In the genomic region with DNA sequence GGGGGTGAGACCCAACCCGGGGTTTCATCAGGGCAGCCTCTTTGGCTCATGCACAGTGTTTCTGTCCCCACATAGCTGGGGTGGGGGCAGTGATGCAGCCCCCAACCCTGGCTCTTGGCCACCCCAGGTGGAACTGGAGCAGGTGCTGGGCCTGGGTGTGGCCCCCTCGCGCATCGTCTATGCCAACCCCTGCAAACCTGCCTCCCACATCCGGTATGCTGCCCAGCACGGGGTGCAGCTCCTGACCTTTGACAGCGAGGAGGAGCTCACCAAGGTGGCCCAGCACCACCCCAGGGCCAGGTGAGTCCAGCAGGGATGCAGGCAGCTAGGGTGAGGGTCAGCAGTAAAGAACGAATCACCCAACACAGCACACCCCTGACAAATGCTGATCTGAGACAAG, we compare ENCODE assay signal across 16 cellular contexts.
DNase-seq lines count a peak whose midpoint lies in the region; ATAC-seq, FAIRE-seq and TF ChIP-seq lines count a peak whose summit lies in the region.
"Had no signal": no experiment of that assay in that cellular context is flagged by ENCODE, and none has a peak within 500 bp of the region (broad histone marks: within the 10 kb centered on the region; RNA-seq: fewer than 3 reads in every experiment).

No MANE protein-coding gene starts in this region.

- ATAC-seq in DND-41 (ENCODE audit: insufficient read depth, low read depth) (no peak), HG02763 (IDR thresholded peaks at IDR 0.05; ENCODE audit: unreplicated experiment) (no peak)
- ATAC-seq: CD8-positive, alpha-beta T cell had no signal

- H3K27me3 ChIP-seq in BLaER1 (no peaks in the 10 kb centered on the region), DND-41 (ENCODE audit: insufficient read depth, low read length, poor library complexity) (no peaks in the 10 kb centered on the region), H1 (replicated peaks in 1 of 4; ENCODE audit: control insufficient read depth in 3 of 4, extremely low read depth in 1 of 4, insufficient read depth in 3 of 4, low read length in 3 of 4) (no peaks in the 10 kb centered on the region), neural progenitor cell (no peaks in the 10 kb centered on the region), WERI-Rb-1 (ENCODE audit: insufficient read depth, low read depth, severe bottlenecking) (no peaks in the 10 kb centered on the region)

- H3K18ac ChIP-seq in H1 (ENCODE audit: extremely low read depth, low read length), result no peak overlapping the region; the same call in 1 of the 2 replicates

- H2BK12ac ChIP-seq in H1 (ENCODE audit: low read depth, low read length), result peak overlapping the region; percentile 84; the same call in 1 of the 2 replicates

- no peak overlapping the region for H3K23ac ChIP-seq in H1 (ENCODE audit: insufficient read length)

- no peaks in the 10 kb centered on the region for H3K79me1 ChIP-seq in H1 (ENCODE audit: low read depth, low read length)

- H2AFZ ChIP-seq in DND-41 (ENCODE audit: low read depth, low read length), result no peak overlapping the region
- H2AFZ ChIP-seq in H1 (ENCODE audit: low read length), result no peak overlapping the region
- H2AFZ ChIP-seq in neural progenitor cell (replicated peaks), result no peak overlapping the region

- no peaks in the 10 kb centered on the region for H3K9me3 Mint-ChIP-seq in neural progenitor cell
- H3K9me3 Mint-ChIP-seq: CD14-positive monocyte; CD8-positive, alpha-beta T cell; IgD-negative memory B cell had no signal

- FAIRE-seq in H1 (lab: Jason Lieb, UNC), result no peak
- FAIRE-seq: A204.1, GM18507 had no signal

- peak overlapping the region; percentile 97 for H2BK20ac ChIP-seq in H1 (ENCODE audit: low read length)

- peak overlapping the region; percentile 82 for H3K4ac ChIP-seq in H1 (replicated peaks; ENCODE audit: insufficient read length, low read depth, low read length)

- H2AK5ac ChIP-seq in H1 (ENCODE audit: low read depth, low read length), result no peak overlapping the region

- H4K8ac ChIP-seq in H1 (ENCODE audit: extremely low read depth, insufficient read depth, low read length), result no peak overlapping the region

- no peak overlapping the region for H4K5ac ChIP-seq in H1 (ENCODE audit: insufficient read length, low read depth, low read length)

- no peak for TF ChIP-seq POLR2A in H1 (IDR thresholded peaks at IDR 0.05; ENCODE audit: control extremely low read depth in 1 of 2, low read depth in 2 of 2, low read length in 2 of 2)

- peak overlapping the region; percentile 61; the same call in 1 of the 2 replicates for H2BK15ac ChIP-seq in H1 (ENCODE audit: low read length)

- peak overlapping the region; percentile 87 for H3K4me2 ChIP-seq in BLaER1
- no peak overlapping the region for H3K4me2 ChIP-seq in DND-41 (ENCODE audit: insufficient read depth, low read length)
- H3K4me2 ChIP-seq in H1 (ENCODE audit: insufficient read depth in 1 of 2, low read depth in 2 of 2, low read length in 2 of 2), result peak overlapping the region in 1 of 2 experiments; percentile 32; a peak in 1 of 4 replicates
- H3K4me2 ChIP-seq in neural progenitor cell, result peak overlapping the region; percentile 28

- CTCF ChIA-PET in H1 (lab: Charles Lee; ENCODE audit: partially characterized antibody), result interaction anchor here (0.8 kb wide), 1 partner anchor 44 kb away, joined by 3 read pairs; no protein-coding TSS in a partner anchor

- peaks cover 39% of the 10 kb centered on the region for H3K79me2 ChIP-seq in DND-41 (ENCODE audit: insufficient read depth, low read length)
- H3K79me2 ChIP-seq in H1 (ENCODE audit: control insufficient read depth in 1 of 2, insufficient read depth in 2 of 2, low read length in 2 of 2), result no peaks in the 10 kb centered on the region
- H3K79me2 ChIP-seq in neural progenitor cell (ENCODE audit: low read depth), result no peaks in the 10 kb centered on the region

- H3K56ac ChIP-seq in H1 (replicated peaks; ENCODE audit: insufficient read length, low read depth, low read length), result no peak overlapping the region

- peaks cover 13% of the 10 kb centered on the region for H3K4me1 Mint-ChIP-seq in neural progenitor cell

- peaks cover 10% of the 10 kb centered on the region for H3K27me3 Mint-ChIP-seq in neural progenitor cell (ENCODE audit: insufficient read depth, low read depth)

- H3K4me3 ChIP-seq in BLaER1, result no peak overlapping the region; the same call in 1 of the 2 replicates
- no peak overlapping the region for H3K4me3 ChIP-seq in DND-41 (ENCODE audit: low read depth in 1 of 2, low read length in 2 of 2)
- no peak overlapping the region for H3K4me3 ChIP-seq in H1 (ENCODE audit: extremely low read depth in 1 of 4, insufficient read depth in 2 of 4, low read depth in 3 of 4, low read length in 4 of 4)
- H3K4me3 ChIP-seq in neural progenitor cell, result no peak overlapping the region
- no peak overlapping the region for H3K4me3 ChIP-seq in WERI-Rb-1 (ENCODE audit: low read depth, low read length)

- H4K91ac ChIP-seq in H1 (replicated peaks; ENCODE audit: insufficient read length, low read length), result peak overlapping the region; percentile 56

- 78% methylated on average over 8 of the region's 8 CpGs; no CpG with 5 or more reads in 1 of the 2 experiments for WGBS in H1 (ENCODE audit: extremely low coverage in 1 of 2, insufficient coverage in 1 of 2, insufficient read length in 1 of 2, insufficient replicate concordance in 2 of 2, low coverage in 1 of 2, low lambda C conversion rate in 2 of 2, missing lambda C conversion rate in 1 of 2), 2 experiments

- no peak overlapping the region for H3K4me3 Mint-ChIP-seq in neural progenitor cell
- H3K4me3 Mint-ChIP-seq: B cell; CD14-positive monocyte; CD8-positive, alpha-beta T cell; IgD-negative memory B cell had no signal

- H3K23me2 ChIP-seq in H1 (ENCODE audit: low read depth, low read length), result no peaks in the 10 kb centered on the region

- no peaks in the 10 kb centered on the region for H4K20me1 ChIP-seq in BLaER1
- no peaks in the 10 kb centered on the region for H4K20me1 ChIP-seq in DND-41 (ENCODE audit: insufficient read depth, low read length)
- H4K20me1 ChIP-seq in H1 (replicated peaks in 1 of 2; ENCODE audit: control insufficient read depth in 1 of 2, insufficient read depth in 2 of 2, low read length in 2 of 2), result peaks cover 0 to 1% of the 10 kb centered on the region in 2 experiments
- H4K20me1 ChIP-seq in neural progenitor cell (ENCODE audit: low read depth), result no peaks in the 10 kb centered on the region

- no peak overlapping the region for H3K27ac Mint-ChIP-seq in neural progenitor cell
- H3K27ac Mint-ChIP-seq: B cell; CD8-positive, alpha-beta T cell had no signal

- H3K27ac ChIP-seq in BLaER1, result peak overlapping the region; percentile 40; the same call in 1 of the 2 replicates
- peak overlapping the region; percentile 92 for H3K27ac ChIP-seq in DND-41 (ENCODE audit: low read length)
- no peak overlapping the region for H3K27ac ChIP-seq in H1 (ENCODE audit: low read depth, low read length)
- no peak overlapping the region for H3K27ac ChIP-seq in neural progenitor cell
- H3K27ac ChIP-seq in WERI-Rb-1, result no peak overlapping the region

- no peak for DNase-seq in DND-41
- DNase-seq in H1 (ENCODE audit: low read depth in 1 of 2, low spot score in 2 of 2), result no peak
- no peak for DNase-seq in neural progenitor cell (ENCODE audit: low spot score)
- DNase-seq in NCI-H1048 (lab: John Stamatoyannopoulos, UW), result no peak
- no peak for DNase-seq in activated CD4-positive, alpha-beta T cell treated with anti-CD3 and anti-CD28 coated beads, Interleukin-2, amount 50 U/mL, for 48 hours
- DNase-seq in WERI-Rb-1, result no peak
- DNase-seq: Caco-2, DMS53 had no signal

- H3K4me1 ChIP-seq in BLaER1, result peaks cover 80% of the 10 kb centered on the region
- H3K4me1 ChIP-seq in DND-41 (ENCODE audit: insufficient read depth, low read length), result peaks cover 57% of the 10 kb centered on the region
- H3K4me1 ChIP-seq in H1 (replicated peaks in 1 of 4; ENCODE audit: control insufficient read depth in 3 of 4, insufficient read depth in 4 of 4, low read length in 3 of 4), result peaks cover 4 to 16% (median 13%) of the 10 kb centered on the region in 4 experiments
- H3K4me1 ChIP-seq in neural progenitor cell, result peaks cover 11% of the 10 kb centered on the region

- H3F3A ChIP-seq in neural progenitor cell (ENCODE audit: low read depth), result no peaks in the 10 kb centered on the region

- no peak for TF ChIP-seq EP300 in H1 (IDR thresholded peaks at IDR 0.05; ENCODE audit: borderline replicate concordance in 1 of 2, low read depth in 2 of 2, low read length in 2 of 2)

- H2BK5ac ChIP-seq in H1 (ENCODE audit: low read depth, low read length), result 0 out of 2 replicates have a peak overlapping the region, but pooled peaks have one; percentile 44

- no peak for TF ChIP-seq RAD21 in H1 (IDR thresholded peaks at IDR 0.05 in 1 of 2, conservative IDR thresholded peaks at IDR 0.05 in 1 of 2; ENCODE audit: low read depth in 2 of 2, low read length in 2 of 2)

- no peak overlapping the region for H3K14ac ChIP-seq in H1 (ENCODE audit: insufficient read length)

- H3K9ac ChIP-seq in BLaER1, result peak overlapping the region; percentile 27; the same call in 1 of the 2 replicates
- peak overlapping the region; percentile 19; the same call in 1 of the 2 replicates for H3K9ac ChIP-seq in DND-41 (ENCODE audit: low read depth, low read length)
- H3K9ac ChIP-seq in H1 (replicated peaks in 1 of 4; ENCODE audit: extremely low read depth in 1 of 4, low read depth in 3 of 4, low read length in 3 of 4), result no peak overlapping the region
- H3K9ac ChIP-seq in neural progenitor cell, result no peak overlapping the region

- no peak overlapping the region for H2BK120ac ChIP-seq in H1 (replicated peaks; ENCODE audit: low read depth, low read length)

- H3K9me3 ChIP-seq in BLaER1 (no peaks in the 10 kb centered on the region), DND-41 (ENCODE audit: insufficient read depth, low read length, severe bottlenecking) (peaks cover 3% of the 10 kb centered on the region), H1 (ENCODE audit: insufficient read depth in 2 of 2, low read depth in 1 of 2, low read length in 1 of 2) (no peaks in the 10 kb centered on the region), neural progenitor cell (ENCODE audit: low read depth) (no peaks in the 10 kb centered on the region), WERI-Rb-1 (ENCODE audit: severe bottlenecking) (no peaks in the 10 kb centered on the region)
- H3K9me3 ChIP-seq: Caco-2 had no signal

- POLR2A ChIA-PET in H1 (lab: Charles Lee; ENCODE audit: partially characterized antibody), result no interaction called here

- no peaks in the 10 kb centered on the region for H3K36me3 Mint-ChIP-seq in neural progenitor cell
- H3K36me3 Mint-ChIP-seq: CD14-positive monocyte; CD8-positive, alpha-beta T cell; IgD-negative memory B cell had no signal

- H3K36me3 ChIP-seq in BLaER1 (no peaks in the 10 kb centered on the region), DND-41 (ENCODE audit: insufficient read depth, low read length) (peaks cover 28% of the 10 kb centered on the region), H1 (ENCODE audit: control insufficient read depth in 2 of 4, insufficient read depth in 4 of 4, low read length in 3 of 4) (no peaks in the 10 kb centered on the region), neural progenitor cell (no peaks in the 10 kb centered on the region), WERI-Rb-1 (no peaks in the 10 kb centered on the region)

- no peak for TF ChIP-seq CTCF in DND-41 (IDR thresholded peaks at IDR 0.05; ENCODE audit: borderline replicate concordance, extremely low read depth, low read length, poor library complexity, severe bottlenecking)
- TF ChIP-seq CTCF in H1 (IDR thresholded peaks at IDR 0.05; ENCODE audit: control extremely low read depth in 1 of 3, insufficient read depth in 1 of 3, low read depth in 1 of 3, low read length in 3 of 3), result no peak
- no peak for TF ChIP-seq CTCF in neural progenitor cell (IDR thresholded peaks at IDR 0.05)
- no peak for TF ChIP-seq CTCF in WERI-Rb-1 (IDR thresholded peaks at IDR 0.05; ENCODE audit: low read depth, low read length)

Comparison
In these comparisons a context has a peak if more than half of its experiments do, and no peak if none do; other contexts are left out.
1. H3K27ac ChIP-seq: peak in BLaER1 (single experiment) and DND-41 (single experiment); none in H1 (single experiment), neural progenitor cell (single experiment) and WERI-Rb-1 (single experiment).
2. H3K9ac ChIP-seq: peak in BLaER1 (single experiment) and DND-41 (single experiment); none in H1 (0 of 4) and neural progenitor cell (single experiment).